Comparison of ENCODE assay signal across 20 cellular contexts in the genomic region with DNA sequence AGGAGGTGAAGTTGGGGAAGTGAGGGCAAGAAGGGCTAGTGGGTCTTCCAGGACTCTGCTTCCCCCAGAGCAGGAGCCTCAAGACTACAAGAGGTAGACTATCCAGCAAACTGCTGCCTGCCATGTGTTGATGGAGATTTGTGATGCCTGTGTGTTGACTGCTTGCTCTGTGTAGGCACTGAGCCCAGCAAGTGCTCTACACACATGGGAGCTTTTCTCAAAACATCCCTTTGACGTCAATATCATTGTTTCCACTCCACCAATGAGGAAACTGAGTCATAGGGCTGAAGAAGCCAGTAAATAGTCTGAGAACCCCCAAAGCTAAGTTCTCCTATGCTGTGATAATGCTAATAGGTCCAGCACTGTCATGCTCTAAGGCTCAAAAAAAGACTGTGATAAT.
DNase-seq lines count a peak whose midpoint lies in the region; ATAC-seq, FAIRE-seq and TF ChIP-seq lines count a peak whose summit lies in the region.
"Had no signal": no experiment of that assay in that cellular context is flagged by ENCODE, and none has a peak within 500 bp of the region (broad histone marks: within the 10 kb centered on the region; RNA-seq: fewer than 3 reads in every experiment).

No MANE protein-coding gene starts in this region.

- H4K20me1 ChIP-seq in GM23248 (ENCODE audit: insufficient read depth) (no peaks in the 10 kb centered on the region), K562 (replicated peaks; ENCODE audit: control insufficient read depth, insufficient read depth, low read length) (no peaks in the 10 kb centered on the region), smooth muscle cell (ENCODE audit: low read depth) (no peaks in the 10 kb centered on the region)
- H4K20me1 ChIP-seq: BLaER1 treated with 17β-estradiol and CSF1 and Interleukin-3, amounts not matched to agents 10 nM and 100 nM had no signal

- in situ Hi-C loops in GM23248 (cut with MboI) (no loop called here), K562 (cut with MboI) (no loop called here)

- H3K79me2 ChIP-seq in GM23248 (ENCODE audit: insufficient read depth) (no peaks in the 10 kb centered on the region), K562 (ENCODE audit: control insufficient read depth, insufficient read depth, low read length) (no peaks in the 10 kb centered on the region), smooth muscle cell (ENCODE audit: low read depth) (no peaks in the 10 kb centered on the region)

- H3K4me1 Mint-ChIP-seq in progenitor cell of endocrine pancreas (ENCODE audit: low read depth), result peaks cover 4% of the 10 kb centered on the region

- no peak for TF ChIP-seq EP300 in K562 (IDR thresholded peaks at IDR 0.05; ENCODE audit: low read length)

- 0 to 20% methylated on average over 1 of the region's 1 CpG for WGBS in GM23248 (ENCODE audit: low coverage in 1 of 2, low lambda C conversion rate in 2 of 2, missing lambda C conversion rate in 2 of 2), 2 experiments
- WGBS in K562 (ENCODE audit: insufficient coverage, low coverage, missing lambda C conversion rate), result 15% methylated on average over 1 of the region's 1 CpG
- WGBS in smooth muscle cell (ENCODE audit: low lambda C conversion rate), result 72% methylated on average over 1 of the region's 1 CpG

- H3K27ac ChIP-seq in GM23248, result no peak overlapping the region
- no peak overlapping the region for H3K27ac ChIP-seq in K562 (ENCODE audit: extremely low read depth, low read depth, low read length)
- peak overlapping the region; percentile 35 for H3K27ac ChIP-seq in smooth muscle cell (ENCODE audit: low read depth)
- H3K27ac ChIP-seq: BLaER1 treated with 17β-estradiol and CSF1 and Interleukin-3, amounts not matched to agents 10 nM and 100 nM; HL-60 had no signal

- H2AFZ ChIP-seq in GM23248 (no peak overlapping the region), K562 (ENCODE audit: low read depth, low read length) (no peak overlapping the region), smooth muscle cell (ENCODE audit: low read depth) (no peak overlapping the region)

- H3K27me3 Mint-ChIP-seq in progenitor cell of endocrine pancreas, result no peaks in the 10 kb centered on the region

- POLR2A ChIA-PET in K562 (lab: Yijun Ruan, JAX), result interaction anchor here (0.8 kb wide), 1 partner anchor 74 kb away, joined by 3 read pairs; no protein-coding TSS in a partner anchor

- H3K36me3 Mint-ChIP-seq in progenitor cell of endocrine pancreas (ENCODE audit: insufficient read depth), result no peaks in the 10 kb centered on the region

- H3K27me3 ChIP-seq in GM23248 (replicated peaks; ENCODE audit: insufficient read depth) (no peaks in the 10 kb centered on the region), K562 (ENCODE audit: control insufficient read depth in 2 of 2, insufficient read depth in 2 of 2, low read length in 2 of 2) (no peaks in the 10 kb centered on the region), smooth muscle cell (ENCODE audit: low read depth) (no peaks in the 10 kb centered on the region)
- H3K27me3 ChIP-seq: BLaER1 treated with 17β-estradiol and CSF1 and Interleukin-3, amounts not matched to agents 10 nM and 100 nM; MG63 had no signal

- no peaks in the 10 kb centered on the region for H3K9me1 ChIP-seq in K562 (ENCODE audit: control insufficient read depth, insufficient read depth, low read length)

- no peak overlapping the region for H3K4me2 ChIP-seq in GM23248 (ENCODE audit: unreplicated experiment)
- no peak overlapping the region for H3K4me2 ChIP-seq in K562 (ENCODE audit: insufficient read depth, low read length)
- peak overlapping the region; percentile 26 for H3K4me2 ChIP-seq in smooth muscle cell

- ATAC-seq in K562 (no peak; the same call in 2 of the 3 replicates), HG03342 (IDR thresholded peaks at IDR 0.05; ENCODE audit: unreplicated experiment) (no peak)

- intact Hi-C loops in K562 (cut with micrococcal nuclease), result no loop called here

- TF ChIP-seq CTCF in K562 (IDR thresholded peaks at IDR 0.05 in 2 of 3, conservative IDR thresholded peaks at IDR 0.05 in 1 of 3; ENCODE audit: insufficient read depth in 2 of 3, low read depth in 1 of 3, low read length in 3 of 3), result no peak
- TF ChIP-seq CTCF in fibroblast of pulmonary artery (IDR thresholded peaks at IDR 0.05; ENCODE audit: low read length, missing control alignments), result no peak
- no peak for TF ChIP-seq CTCF in smooth muscle cell (IDR thresholded peaks at IDR 0.05; ENCODE audit: borderline replicate concordance, insufficient read depth, poor library complexity, severe bottlenecking)
- no peak for TF ChIP-seq CTCF in progenitor cell of endocrine pancreas (IDR thresholded peaks at IDR 0.05; ENCODE audit: unreplicated experiment)

- no peaks in the 10 kb centered on the region for H3K9me3 Mint-ChIP-seq in progenitor cell of endocrine pancreas (ENCODE audit: low read depth)
- H3K9me3 Mint-ChIP-seq: HFFc6 had no signal

- TF ChIP-seq RAD21 in K562 (CRISPR knock-in tag; conservative IDR thresholded peaks at IDR 0.05 in 1 of 2, IDR thresholded peaks at IDR 0.05 in 1 of 2), result no peak

- H3K36me3 ChIP-seq in GM23248 (ENCODE audit: low read depth) (no peaks in the 10 kb centered on the region), K562 (ENCODE audit: control insufficient read depth, insufficient read depth, low read length) (no peaks in the 10 kb centered on the region), smooth muscle cell (ENCODE audit: low read depth) (no peaks in the 10 kb centered on the region)
- H3K36me3 ChIP-seq: BLaER1 treated with 17β-estradiol and CSF1 and Interleukin-3, amounts not matched to agents 10 nM and 100 nM; MG63 had no signal

- FAIRE-seq in K562 (lab: Jason Lieb, UNC), result no peak
- FAIRE-seq: D721Med, HTR-8/SVneo had no signal

- H3K4me3 ChIP-seq in GM23248, result no peak overlapping the region
- no peak overlapping the region for H3K4me3 ChIP-seq in K562
- no peak overlapping the region for H3K4me3 ChIP-seq in fibroblast of pulmonary artery (replicated peaks; ENCODE audit: low read depth, low read length)
- H3K4me3 ChIP-seq in smooth muscle cell, result no peak overlapping the region
- H3K4me3 ChIP-seq: BLaER1 treated with 17β-estradiol and CSF1 and Interleukin-3, amounts not matched to agents 10 nM and 100 nM; MG63 had no signal

- no peaks in the 10 kb centered on the region for H3K9me3 ChIP-seq in GM23248 (ENCODE audit: low read depth)
- no peaks in the 10 kb centered on the region for H3K9me3 ChIP-seq in K562 (replicated peaks; ENCODE audit: control insufficient read depth, insufficient read depth, low read depth, low read length)
- no peaks in the 10 kb centered on the region for H3K9me3 ChIP-seq in smooth muscle cell (replicated peaks; ENCODE audit: low read depth)
- H3K9me3 ChIP-seq: BLaER1 treated with 17β-estradiol and CSF1 and Interleukin-3, amounts not matched to agents 10 nM and 100 nM; MG63 had no signal

- no peak for TF ChIP-seq POLR2A in K562 (conservative IDR thresholded peaks at IDR 0.05)

- BruUV-seq in K562 (replicated peaks; lab: Mats Ljungman, UMichigan), result no TSS peak

- no peak overlapping the region for H3K4me3 Mint-ChIP-seq in progenitor cell of endocrine pancreas (ENCODE audit: low read depth)
- H3K4me3 Mint-ChIP-seq: HFFc6 had no signal

- H3K4me1 ChIP-seq in GM23248 (ENCODE audit: insufficient read depth), result peaks cover 12% of the 10 kb centered on the region
- H3K4me1 ChIP-seq in K562 (replicated peaks in 1 of 2; ENCODE audit: control insufficient read depth in 2 of 2, insufficient read depth in 2 of 2, low read length in 2 of 2), result no peaks in the 10 kb centered on the region; a peak in 2 of 5 replicates
- H3K4me1 ChIP-seq in smooth muscle cell (ENCODE audit: low read depth), result peaks cover 8% of the 10 kb centered on the region

- no peaks in the 10 kb centered on the region for H3K9me2 ChIP-seq in GM23248 (ENCODE audit: insufficient read depth)

- 0 out of 2 replicates have a peak, but pooled peaks cover 9% of the 10 kb centered on the region for H3F3A ChIP-seq in GM23248 (ENCODE audit: insufficient read depth)
- H3F3A ChIP-seq in smooth muscle cell (ENCODE audit: low read depth), result peaks cover 9% of the 10 kb centered on the region

- CTCF ChIA-PET in K562 (lab: Yijun Ruan, JAX; ENCODE audit: low intra/inter-chr PET ratio), result no interaction called here

- no peak overlapping the region for H3K27ac Mint-ChIP-seq in progenitor cell of endocrine pancreas
- H3K27ac Mint-ChIP-seq: HFFc6 had no signal

- H3K9ac ChIP-seq in GM23248, result no peak overlapping the region
- no peak overlapping the region for H3K9ac ChIP-seq in K562 (ENCODE audit: insufficient read depth in 1 of 2, low read depth in 2 of 2, low read length in 2 of 2)
- H3K9ac ChIP-seq in smooth muscle cell (ENCODE audit: low read depth), result no peak overlapping the region
- H3K9ac ChIP-seq: BLaER1 treated with 17β-estradiol and CSF1 and Interleukin-3, amounts not matched to agents 10 nM and 100 nM had no signal

- DNase-seq in GM23248 (peak; percentile 46), K562 (ENCODE audit: extremely low read depth in 1 of 4, low spot score in 3 of 4) (no peak), fibroblast of pulmonary artery (ENCODE audit: low read depth) (peak; percentile 75), smooth muscle cell (lab: John Stamatoyannopoulos, UW; ENCODE audit: unreplicated experiment) (no peak), progenitor cell of endocrine pancreas (ENCODE audit: low spot score, unreplicated experiment) (no peak), cerebellum (ENCODE audit: low spot score) (no peak)
- DNase-seq: H7, Karpas-422, NCI-H1048, NCI-H1436, NCI-H2029, NCI-H345, NCI-H524 treated with DMSO at 0.1 percent for 48 hours had no signal

TF ChIP-seq in K562, 482 proteins besides CTCF, POLR2A, EP300 and RAD21:
- TF ChIP-seq CREB1 (IDR thresholded peaks at IDR 0.05), result no peak
- TF ChIP-seq CREB1 (CRISPR knock-in tag; IDR thresholded peaks at IDR 0.05), result 0 out of 2 replicates have a peak, but pooled peaks have one; percentile 18
- TF ChIP-seq ASH1L (IDR thresholded peaks at IDR 0.05; ENCODE audit: borderline replicate concordance, low read depth, partially characterized antibody), result no peak
TF ChIP-seq in K562: peak in this region for 1.

Comparison
In these comparisons a context has a peak if more than half of its experiments do, and no peak if none do; other contexts are left out.
1. DNase-seq: peak in GM23248 (single experiment) and fibroblast of pulmonary artery (single experiment); none in K562 (0 of 4), smooth muscle cell (single experiment), progenitor cell of endocrine pancreas (single experiment) and cerebellum (single experiment).